1 cellular context compared by ENCODE assay signal in the genomic region with DNA sequence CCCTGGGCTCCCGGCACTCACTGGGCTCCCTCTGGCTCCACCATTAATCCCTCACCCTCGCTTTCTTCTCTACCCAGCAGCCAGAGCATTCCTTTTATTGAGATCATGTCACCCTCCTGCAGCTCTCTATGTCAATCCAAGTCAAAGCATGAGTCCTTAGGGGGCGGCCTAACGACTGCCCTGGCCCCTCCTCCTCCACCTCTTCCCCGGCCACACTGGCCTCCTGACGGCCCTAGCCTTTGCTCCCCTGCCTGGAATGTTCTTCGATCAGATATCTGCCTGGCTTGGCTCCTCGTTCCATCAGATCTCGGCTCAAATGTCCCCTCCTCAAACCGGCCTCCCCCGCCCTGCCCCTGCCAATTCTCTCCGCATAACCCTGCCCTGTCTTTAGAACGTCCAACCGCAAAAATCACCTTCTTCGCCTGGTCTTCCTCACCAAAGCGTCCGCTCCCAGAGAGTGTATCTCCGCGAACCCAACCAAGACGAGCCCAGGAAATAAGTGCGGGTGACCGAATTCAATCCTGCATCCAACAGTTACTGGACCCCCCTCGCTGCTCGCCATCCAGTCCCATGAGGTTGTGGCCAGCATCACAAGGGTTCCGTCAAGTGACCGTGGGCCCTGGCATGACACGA.
TF ChIP-seq lines count a peak whose summit lies in the region.

No MANE protein-coding gene starts in this region.

TF ChIP-seq in K562, 482 proteins besides CTCF, POLR2A, EP300 and RAD21:
- TF ChIP-seq CREB1 (IDR thresholded peaks at IDR 0.05) (no peak), CREB1 (CRISPR knock-in tag; IDR thresholded peaks at IDR 0.05) (no peak), SNRNP70 (optimal IDR thresholded peaks at IDR 0.05; ENCODE audit: low read depth, low read length) (no peak), PCBP2 (IDR thresholded peaks at IDR 0.05; ENCODE audit: low read depth, low read length, poor library complexity, severe bottlenecking) (no peak)
- TF ChIP-seq, protein P1, sequence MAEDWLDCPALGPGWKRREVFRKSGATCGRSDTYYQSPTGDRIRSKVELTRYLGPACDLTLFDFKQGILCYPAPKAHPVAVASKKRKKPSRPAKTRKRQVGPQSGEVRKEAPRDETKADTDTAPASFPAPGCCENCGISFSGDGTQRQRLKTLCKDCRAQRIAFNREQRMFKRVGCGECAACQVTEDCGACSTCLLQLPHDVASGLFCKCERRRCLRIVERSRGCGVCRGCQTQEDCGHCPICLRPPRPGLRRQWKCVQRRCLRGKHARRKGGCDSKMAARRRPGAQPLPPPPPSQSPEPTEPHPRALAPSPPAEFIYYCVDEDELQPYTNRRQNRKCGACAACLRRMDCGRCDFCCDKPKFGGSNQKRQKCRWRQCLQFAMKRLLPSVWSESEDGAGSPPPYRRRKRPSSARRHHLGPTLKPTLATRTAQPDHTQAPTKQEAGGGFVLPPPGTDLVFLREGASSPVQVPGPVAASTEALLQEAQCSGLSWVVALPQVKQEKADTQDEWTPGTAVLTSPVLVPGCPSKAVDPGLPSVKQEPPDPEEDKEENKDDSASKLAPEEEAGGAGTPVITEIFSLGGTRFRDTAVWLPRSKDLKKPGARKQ (CRISPR knock-in tag; IDR thresholded peaks at IDR 0.05), result no peak
- TF ChIP-seq, protein P2, sequence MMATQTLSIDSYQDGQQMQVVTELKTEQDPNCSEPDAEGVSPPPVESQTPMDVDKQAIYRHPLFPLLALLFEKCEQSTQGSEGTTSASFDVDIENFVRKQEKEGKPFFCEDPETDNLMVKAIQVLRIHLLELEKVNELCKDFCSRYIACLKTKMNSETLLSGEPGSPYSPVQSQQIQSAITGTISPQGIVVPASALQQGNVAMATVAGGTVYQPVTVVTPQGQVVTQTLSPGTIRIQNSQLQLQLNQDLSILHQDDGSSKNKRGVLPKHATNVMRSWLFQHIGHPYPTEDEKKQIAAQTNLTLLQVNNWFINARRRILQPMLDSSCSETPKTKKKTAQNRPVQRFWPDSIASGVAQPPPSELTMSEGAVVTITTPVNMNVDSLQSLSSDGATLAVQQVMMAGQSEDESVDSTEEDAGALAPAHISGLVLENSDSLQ (IDR thresholded peaks at IDR 0.05), result 0 out of 2 replicates have a peak, but pooled peaks have one; percentile 24
- TF ChIP-seq, protein P3, sequence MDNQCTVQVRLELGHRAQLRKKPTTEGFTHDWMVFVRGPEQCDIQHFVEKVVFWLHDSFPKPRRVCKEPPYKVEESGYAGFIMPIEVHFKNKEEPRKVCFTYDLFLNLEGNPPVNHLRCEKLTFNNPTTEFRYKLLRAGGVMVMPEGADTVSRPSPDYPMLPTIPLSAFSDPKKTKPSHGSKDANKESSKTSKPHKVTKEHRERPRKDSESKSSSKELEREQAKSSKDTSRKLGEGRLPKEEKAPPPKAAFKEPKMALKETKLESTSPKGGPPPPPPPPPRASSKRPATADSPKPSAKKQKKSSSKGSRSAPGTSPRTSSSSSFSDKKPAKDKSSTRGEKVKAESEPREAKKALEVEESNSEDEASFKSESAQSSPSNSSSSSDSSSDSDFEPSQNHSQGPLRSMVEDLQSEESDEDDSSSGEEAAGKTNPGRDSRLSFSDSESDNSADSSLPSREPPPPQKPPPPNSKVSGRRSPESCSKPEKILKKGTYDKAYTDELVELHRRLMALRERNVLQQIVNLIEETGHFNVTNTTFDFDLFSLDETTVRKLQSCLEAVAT (IDR thresholded peaks at IDR 0.05), result peak in 1 of 2 experiments; percentile 66; a peak in 1 of 4 replicates
